ENCODE assay signal across 15 cellular contexts in genomic region chr2:147501973-147502372, GRCh38.
DNase-seq lines count a peak whose midpoint lies in the region; ATAC-seq lines count a peak whose summit lies in the region.
"Had no signal": no experiment of that assay in that cellular context is flagged by ENCODE, and none has a peak within 500 bp of the region (broad histone marks: within the 10 kb centered on the region; RNA-seq: fewer than 3 reads in every experiment).

No MANE protein-coding gene starts in this region.

- no peak for ATAC-seq in GM19351 (IDR thresholded peaks at IDR 0.05; ENCODE audit: unreplicated experiment)

- DNase-seq in DMS53 (lab: John Stamatoyannopoulos, UW) (peak; percentile 14), NCI-H146 (lab: John Stamatoyannopoulos, UW) (peak; percentile 2), NCI-H510A treated with DMSO at 0.1 percent for 48 hours (lab: John Stamatoyannopoulos, UW) (peak; percentile 51), kidney tubule cell (ENCODE audit: low spot score) (peak; percentile 28), inferior parietal cortex (ENCODE audit: extremely low spot score) (no peak), NCI-H2227 treated with DMSO at 0.1 percent for 48 hours (lab: John Stamatoyannopoulos, UW) (no peak)
- DNase-seq: COR-L47, DMS153, H7, NCI-H1048, NCI-H1694 treated with DMSO at 0.1 percent for 48 hours, NCI-H2171, NCI-H524 treated with DMSO at 0.1 percent for 48 hours, SJCRH30 had no signal

Comparison
In these comparisons a context has a peak if more than half of its experiments do, and no peak if none do; other contexts are left out.
1. DNase-seq: peak in DMS53 (single experiment), NCI-H146 (single experiment), NCI-H510A treated with DMSO at 0.1 percent for 48 hours (single experiment) and kidney tubule cell (single experiment); none in inferior parietal cortex (single experiment) and NCI-H2227 treated with DMSO at 0.1 percent for 48 hours (single experiment).